ENCODE assay signal across 8 cellular contexts in the genomic region with DNA sequence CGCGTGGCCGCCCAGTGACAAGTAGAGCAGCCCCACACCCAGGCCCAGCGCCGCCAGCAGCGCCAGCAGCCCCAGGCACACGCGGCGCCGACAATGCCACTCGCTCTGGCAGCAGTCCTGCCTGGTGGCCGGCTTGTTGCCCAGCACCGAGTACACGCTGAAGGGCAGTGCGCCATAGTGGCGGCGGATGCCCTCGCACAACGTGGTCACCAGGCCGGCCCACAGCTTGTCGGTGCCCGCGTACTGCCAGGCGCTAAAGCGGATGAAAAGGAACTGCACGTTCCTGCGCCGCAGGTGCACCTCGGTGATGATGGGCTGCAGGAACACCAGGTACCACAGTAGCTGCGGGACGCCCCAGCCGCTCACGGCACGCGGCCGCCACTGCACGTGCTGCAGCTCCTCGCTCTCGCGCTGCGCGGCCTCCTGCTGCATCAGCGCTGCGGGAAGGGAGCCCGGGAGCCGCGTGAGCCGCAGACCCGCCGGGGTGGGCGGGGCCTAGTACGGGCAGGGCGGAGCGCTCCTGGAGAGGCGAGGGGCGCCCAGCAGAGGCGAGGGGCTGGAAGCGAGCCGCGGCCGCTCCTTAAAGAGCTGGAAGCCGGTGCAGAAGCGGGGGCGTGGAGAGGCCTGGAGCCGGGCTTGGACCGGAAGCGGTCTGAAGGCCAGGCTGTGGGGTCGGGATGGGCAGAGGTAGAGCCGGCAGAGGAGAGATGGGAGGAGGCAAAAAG. TPM values are rescaled to one million over a fixed set of nuclear protein-coding genes. Genes with fewer than 3 reads are reported as not detected.
A peak's percentile ranks its signal among the peaks of the same experiment; 100 is the strongest.
DNase-seq lines count a peak whose midpoint lies in the region; ATAC-seq and TF ChIP-seq lines count a peak whose summit lies in the region.

No MANE protein-coding gene starts in this region.

- peak; percentile 19 for ATAC-seq in activated T-helper 17 cell treated with anti-CD3 and anti-CD28 coated beads, Interleukin-2, amount 50 U/mL, for 72 hours (replicated peaks)
- ATAC-seq in gastroesophageal sphincter, result peak; percentile 47
- ATAC-seq in GM18867 (IDR thresholded peaks at IDR 0.05; ENCODE audit: unreplicated experiment), result no peak
- ATAC-seq in GM18873 (IDR thresholded peaks at IDR 0.05; ENCODE audit: low FRiP score, unreplicated experiment), result no peak
- ATAC-seq in GM19324 (IDR thresholded peaks at IDR 0.05; ENCODE audit: low FRiP score, unreplicated experiment), result no peak

- POLR2A ChIA-PET in MCF 10A (lab: Yijun Ruan, JAX), result interaction anchor here (0.7 to 2.2 kb wide), 2 partner anchors 23 to 24 kb away, joined by 3 to 11 read pairs; partner anchors contain the start of genes BLOC1S3 and TRAPPC6A

- DNase-seq in breast epithelium (ENCODE audit: low spot score in 2 of 2) (no peak), MCF 10A (ENCODE audit: unreplicated experiment) (no peak), occipital lobe (lab: John Stamatoyannopoulos, UW) (peak; percentile 46)

- no peak for TF ChIP-seq POLR2A in breast epithelium (IDR thresholded peaks at IDR 0.05)
- no peak for TF ChIP-seq POLR2A in gastroesophageal sphincter (IDR thresholded peaks at IDR 0.05)

- no peak overlapping the region for H3K27ac Mint-ChIP-seq in MCF 10A (ENCODE audit: low read depth, unreplicated experiment)
- no peak overlapping the region for H3K27ac Mint-ChIP-seq in activated T-helper 17 cell treated with anti-CD3 and anti-CD28 coated beads, Interleukin-2, amount 50 U/mL, for 72 hours

- no peak overlapping the region for H3K4me3 Mint-ChIP-seq in MCF 10A (ENCODE audit: unreplicated experiment)
- H3K4me3 Mint-ChIP-seq in activated T-helper 17 cell treated with anti-CD3 and anti-CD28 coated beads, Interleukin-2, amount 50 U/mL, for 72 hours, result peak overlapping the region; percentile 77

- peaks cover 2 to 8% of the 10 kb centered on the region in 2 donors for H3K27me3 ChIP-seq in breast epithelium
- peaks cover 84% of the 10 kb centered on the region for H3K27me3 ChIP-seq in gastroesophageal sphincter

- H3K36me3 ChIP-seq in breast epithelium (no peaks in the 10 kb centered on the region), gastroesophageal sphincter (peaks cover 0 to under 1% of the 10 kb centered on the region in 2 donors)

- peak overlapping the region in 1 of 2 donors; percentile 9 for H3K27ac ChIP-seq in breast epithelium
- no peak overlapping the region for H3K27ac ChIP-seq in gastroesophageal sphincter

- BruUV-seq in MCF 10A (replicated peaks; lab: Mats Ljungman, UMichigan), result no TSS peak

- H3K4me1 ChIP-seq in breast epithelium, result peaks cover 19% of the 10 kb centered on the region in 2 donors
- peaks cover 0 to 29% (median 23%) of the 10 kb centered on the region in 3 donors for H3K4me1 ChIP-seq in gastroesophageal sphincter

- peaks cover 13% of the 10 kb centered on the region for H3K36me3 Mint-ChIP-seq in MCF 10A (ENCODE audit: insufficient read depth, unreplicated experiment)
- peaks cover 5% of the 10 kb centered on the region for H3K36me3 Mint-ChIP-seq in activated T-helper 17 cell treated with anti-CD3 and anti-CD28 coated beads, Interleukin-2, amount 50 U/mL, for 72 hours (ENCODE audit: low read depth)

- CTCF ChIA-PET in MCF 10A (lab: Yijun Ruan, JAX), result interaction anchor here (1.2 to 1.5 kb wide), 2 partner anchors 11 to 25 kb away, joined by 3 to 8 read pairs; partner anchors contain the start of genes BLOC1S3 and TRAPPC6A

- intact Hi-C loops in breast epithelium (cut with DNase I; ENCODE audit: low total_unique reads) (no loop called here), MCF 10A (cut with micrococcal nuclease) (no loop called here)

- TF ChIP-seq EP300 in gastroesophageal sphincter (IDR thresholded peaks at IDR 0.05), result no peak

- 0 to 4% methylated on average over 3 to 7 of the region's 69 CpGs for WGBS in gastroesophageal sphincter (ENCODE audit: low coverage in 1 of 2), 2 donors

- peak overlapping the region; percentile 18 to 64 (median 46) for H3K4me3 ChIP-seq in breast epithelium
- H3K4me3 ChIP-seq in gastroesophageal sphincter, result peak overlapping the region in 1 of 2 donors; percentile 39

- no peaks in the 10 kb centered on the region for H3K9me3 ChIP-seq in breast epithelium
- H3K9me3 ChIP-seq in gastroesophageal sphincter, result no peaks in the 10 kb centered on the region

- no peaks in the 10 kb centered on the region for H3K9me3 Mint-ChIP-seq in MCF 10A (ENCODE audit: unreplicated experiment)
- no peaks in the 10 kb centered on the region for H3K9me3 Mint-ChIP-seq in activated T-helper 17 cell treated with anti-CD3 and anti-CD28 coated beads, Interleukin-2, amount 50 U/mL, for 72 hours

- no peak for TF ChIP-seq CTCF in breast epithelium (IDR thresholded peaks at IDR 0.05)
- no peak for TF ChIP-seq CTCF in MCF 10A (IDR thresholded peaks at IDR 0.05; ENCODE audit: unreplicated experiment)
- no peak for TF ChIP-seq CTCF in gastroesophageal sphincter (IDR thresholded peaks at IDR 0.05)

- H3K27me3 Mint-ChIP-seq in MCF 10A (ENCODE audit: insufficient read depth, unreplicated experiment), result no peaks in the 10 kb centered on the region
- H3K27me3 Mint-ChIP-seq in activated T-helper 17 cell treated with anti-CD3 and anti-CD28 coated beads, Interleukin-2, amount 50 U/mL, for 72 hours, result peaks cover 3% of the 10 kb centered on the region

- peaks cover 16% of the 10 kb centered on the region for H3K4me1 Mint-ChIP-seq in MCF 10A (ENCODE audit: insufficient read depth, unreplicated experiment)
- peaks cover 20% of the 10 kb centered on the region for H3K4me1 Mint-ChIP-seq in activated T-helper 17 cell treated with anti-CD3 and anti-CD28 coated beads, Interleukin-2, amount 50 U/mL, for 72 hours

RNA-seq across cellular contexts. Expression of gene NKPD1, which starts 7.3 kb away (rescaled TPM):
- total RNA-seq in breast epithelium, result 1 to 10 TPM in 2 of 3 donors, under 1 TPM in 1; 0.16 to 1.3 (median 1.0) TPM
- 0.09 and 0.22 TPM in 2 replicates for total RNA-seq in MCF 10A (2022)
- total RNA-seq in activated T-helper 17 cell treated with anti-CD3 and anti-CD28 coated beads, Interleukin-2, amount 50 U/mL, for 72 hours, result under 1 TPM; 0.06 to 0.40 TPM
- total RNA-seq in gastroesophageal sphincter, result under 1 TPM in 2 of 4 donors, not detected in 2; 0.16 to 0.39 TPM
- total RNA-seq in occipital lobe, result 0.47 TPM

RNA-seq across cellular contexts. Expression of gene TRAPPC6A, which starts 24.5 kb away (rescaled TPM):
- total RNA-seq in breast epithelium (10 to 100 TPM; 29.5 to 54.4 (median 34.7) TPM), MCF 10A (2022) (14.4 and 16.1 TPM in 2 replicates), gastroesophageal sphincter (10 to 100 TPM; 16.2 to 24.0 (median 20.7) TPM), occipital lobe (2.2 TPM)
- 10 to 100 TPM; 12.9 to 32.1 TPM for total RNA-seq in activated T-helper 17 cell treated with anti-CD3 and anti-CD28 coated beads, Interleukin-2, amount 50 U/mL, for 72 hours

RNA-seq across cellular contexts. Expression of gene BLOC1S3, which starts 25.1 kb away (rescaled TPM):
- total RNA-seq in breast epithelium, result 10 to 100 TPM; 10.2 to 13.0 (median 10.6) TPM
- total RNA-seq in MCF 10A (2022), result 14.0 and 18.1 TPM in 2 replicates
- total RNA-seq in activated T-helper 17 cell treated with anti-CD3 and anti-CD28 coated beads, Interleukin-2, amount 50 U/mL, for 72 hours, result 10 to 100 TPM; 13.9 to 16.7 TPM
- 10 to 100 TPM in 1 of 4 donors, 1 to 10 TPM in 3; 5.0 to 17.0 (median 7.8) TPM for total RNA-seq in gastroesophageal sphincter
- 3.1 TPM for total RNA-seq in occipital lobe

Comparison
In these comparisons a context has a peak if more than half of its experiments do, and no peak if none do; other contexts are left out.
1. ATAC-seq: peak in activated T-helper 17 cell treated with anti-CD3 and anti-CD28 coated beads, Interleukin-2, amount 50 U/mL, for 72 hours (single experiment) and gastroesophageal sphincter (single experiment); none in GM18867 (single experiment), GM18873 (single experiment) and GM19324 (single experiment).